19 cellular contexts compared by ENCODE assay signal in genomic region chr9:115957571-115957970, GRCh38.
"Had no signal": no experiment of that assay in that cellular context is flagged by ENCODE, and none has a peak within 500 bp of the region (broad histone marks: within the 10 kb centered on the region; RNA-seq: fewer than 3 reads in every experiment).

No MANE protein-coding gene starts in this region.

- H3K4me3 ChIP-seq: adrenal gland, esophagus squamous epithelium, left lung, skin epidermis, suprapubic skin had no signal

- H3K9me3 Mint-ChIP-seq: activated CD4-positive, alpha-beta memory T cell treated with anti-CD3 and anti-CD28 coated beads, Interleukin-2, amount 10 ng/mL, durations not matched to agents 7 days and 5 days; activated T-cell treated with anti-CD3 and anti-CD28 coated beads, Interleukin-2, amount 50 U/mL, for 4 hours had no signal

- H3K4me1 ChIP-seq: adrenal gland, esophagus squamous epithelium, left lung, suprapubic skin had no signal

- DNase-seq: activated CD4-positive, alpha-beta memory T cell treated with anti-CD3 and anti-CD28 coated beads, Interleukin-2, amount 10 ng/mL, durations not matched to agents 7 days and 5 days; activated CD4-positive, alpha-beta T cell treated with anti-CD3 and anti-CD28 coated beads for 4 hours; activated effector memory CD4-positive, alpha-beta T cell treated with anti-CD3 and anti-CD28 coated beads, Interleukin-2, amount 50 U/mL, for 16 hours; activated T-cell treated with anti-CD3 and anti-CD28 coated beads, Interleukin-2, amount 50 U/mL, for 4 hours; adrenal gland; cortex of kidney; effector CD4-positive, alpha-beta T cell; esophagus squamous epithelium; islet precursor cell; left lung; natural killer cell; nucleus accumbens; stimulated activated naive CD8-positive, alpha-beta T cell treated with anti-CD3 and anti-CD28 coated beads, Interleukin-15, Interleukin-2, amounts not matched to agents 100 U/mL and 50 U/mL, for 24 hours; T-helper 2 cell; trophoblast cell had no signal

- H3K4me1 Mint-ChIP-seq: activated CD4-positive, alpha-beta memory T cell treated with anti-CD3 and anti-CD28 coated beads, Interleukin-2, amount 10 ng/mL, durations not matched to agents 7 days and 5 days; activated naive CD4-positive, alpha-beta T cell treated with anti-CD3 and anti-CD28 coated beads, Interleukin-2, amount 50 U/mL, for 24 hours; natural killer cell; WTC11 had no signal

- H3K27me3 ChIP-seq: adrenal gland, esophagus squamous epithelium, left lung, suprapubic skin had no signal

- H3K27ac ChIP-seq: adrenal gland, esophagus squamous epithelium, left lung, suprapubic skin had no signal

- ATAC-seq: activated T-cell treated with anti-CD3 and anti-CD28 coated beads, Interleukin-2, amount 50 U/mL, for 4 hours; left lung; natural killer cell; stimulated activated naive CD8-positive, alpha-beta T cell treated with anti-CD3 and anti-CD28 coated beads, Interleukin-15, Interleukin-2, amounts not matched to agents 100 U/mL and 50 U/mL, for 24 hours; WTC11 had no signal

- H3K27ac Mint-ChIP-seq: activated CD4-positive, alpha-beta memory T cell treated with anti-CD3 and anti-CD28 coated beads, Interleukin-2, amount 10 ng/mL, durations not matched to agents 7 days and 5 days; activated naive CD4-positive, alpha-beta T cell treated with anti-CD3 and anti-CD28 coated beads, Interleukin-2, amount 50 U/mL, for 24 hours; natural killer cell; WTC11 had no signal

- H3K36me3 Mint-ChIP-seq: activated naive CD4-positive, alpha-beta T cell treated with anti-CD3 and anti-CD28 coated beads, Interleukin-2, amount 50 U/mL, for 24 hours; natural killer cell had no signal

- H3K4me3 Mint-ChIP-seq: activated CD4-positive, alpha-beta memory T cell treated with anti-CD3 and anti-CD28 coated beads, Interleukin-2, amount 10 ng/mL, durations not matched to agents 7 days and 5 days; activated naive CD4-positive, alpha-beta T cell treated with anti-CD3 and anti-CD28 coated beads, Interleukin-2, amount 50 U/mL, for 24 hours; activated T-cell treated with anti-CD3 and anti-CD28 coated beads, Interleukin-2, amount 50 U/mL, for 4 hours; natural killer cell; WTC11 had no signal

- H3K9me3 ChIP-seq: adrenal gland, esophagus squamous epithelium, suprapubic skin had no signal

- H3K27me3 Mint-ChIP-seq: activated CD4-positive, alpha-beta memory T cell treated with anti-CD3 and anti-CD28 coated beads, Interleukin-2, amount 10 ng/mL, durations not matched to agents 7 days and 5 days; activated naive CD4-positive, alpha-beta T cell treated with anti-CD3 and anti-CD28 coated beads, Interleukin-2, amount 50 U/mL, for 24 hours had no signal

- H3K36me3 ChIP-seq: adrenal gland, esophagus squamous epithelium, left lung, suprapubic skin had no signal
